Comparison of ENCODE assay signal across 8 cellular contexts in the genomic region with DNA sequence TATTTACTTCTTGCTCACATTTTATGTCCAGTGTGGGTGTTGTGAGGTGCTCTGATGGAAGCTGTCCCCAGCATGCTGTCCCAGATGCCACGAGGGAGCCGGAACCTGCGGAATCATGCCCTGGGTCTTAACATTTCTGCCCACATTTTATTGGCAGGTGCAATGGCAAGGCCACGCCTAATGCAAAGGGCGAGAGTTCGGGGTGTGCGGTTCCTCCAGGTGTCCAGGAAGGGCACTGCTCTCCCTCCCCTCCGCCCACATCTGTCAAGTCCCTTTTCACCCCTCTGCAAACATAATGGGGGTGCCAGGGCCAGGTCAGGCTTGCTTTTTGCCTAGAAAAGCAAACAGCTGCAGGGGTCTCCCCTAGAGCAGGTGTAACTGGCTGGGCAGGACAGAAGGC. TPM values are rescaled to one million over a fixed set of nuclear protein-coding genes. Genes with fewer than 3 reads are reported as not detected.
DNase-seq lines count a peak whose midpoint lies in the region; ATAC-seq and TF ChIP-seq lines count a peak whose summit lies in the region.

No MANE protein-coding gene starts in this region.

- WGBS in iPS DF 6.9 (ENCODE audit: insufficient coverage, insufficient read length) = no CpG with 5 or more reads among the region's 8 CpGs
- WGBS in spleen, 5 donors = 78 to 93% (median 83%) methylated on average over 4 to 8 of the region's 8 CpGs

- H3K36me3 Mint-ChIP-seq in T-helper 2 cell treated with Interferon-gamma antibody and Interleukin-4, amounts not matched to agents 5 μg/mL and 100 μg/mL, for 36 hours (ENCODE audit: low read depth) = peaks cover 68% of the 10 kb centered on the region

- H3K4me3 ChIP-seq in iPS DF 6.9 (ENCODE audit: low read length) = peak overlapping the region; percentile 60; the same call in 1 of the 2 replicates
- H3K4me3 ChIP-seq in spleen = peak overlapping the region in 4 of 8 donors; percentile 42 to 73 (median 53)

- H3K4me1 Mint-ChIP-seq in T-helper 2 cell treated with Interferon-gamma antibody and Interleukin-4, amounts not matched to agents 5 μg/mL and 100 μg/mL, for 36 hours (ENCODE audit: low read depth) = peaks cover 10% of the 10 kb centered on the region

- TF ChIP-seq POLR2A in spleen (IDR thresholded peaks at IDR 0.05) = no peak

- DNase-seq in T-helper 2 cell treated with Interferon-gamma antibody and Interleukin-4, amounts not matched to agents 5 μg/mL and 100 μg/mL, for 36 hours (ENCODE audit: low spot score) = no peak
- no peak for DNase-seq in T-helper 2 cell
- DNase-seq in iPS DF 6.9 (ENCODE audit: low read depth, low spot score) = no peak
- DNase-seq in spleen = no peak
- DNase-seq in COLO829 (ENCODE audit: low spot score) = no peak
- DNase-seq in C1 segment of cervical spinal cord (lab: John Stamatoyannopoulos, UW) = no peak

- H3K9me3 ChIP-seq in iPS DF 6.9 (ENCODE audit: control insufficient read depth, insufficient read depth, low read length) = no peaks in the 10 kb centered on the region
- H3K9me3 ChIP-seq in spleen = no peaks in the 10 kb centered on the region

- no peak for ATAC-seq in HG03025 (IDR thresholded peaks at IDR 0.05; ENCODE audit: low FRiP score, unreplicated experiment)

- no peak overlapping the region for H3K27ac Mint-ChIP-seq in T-helper 2 cell treated with Interferon-gamma antibody and Interleukin-4, amounts not matched to agents 5 μg/mL and 100 μg/mL, for 36 hours

- no peaks in the 10 kb centered on the region for H3K27me3 ChIP-seq in iPS DF 6.9 (ENCODE audit: control insufficient read depth, insufficient read depth, low read length)
- H3K27me3 ChIP-seq in spleen (replicated peaks in 1 of 7) = no peaks in the 10 kb centered on the region

- H3K27ac ChIP-seq in VCaP = peak overlapping the region; percentile 93
- no peak overlapping the region for H3K27ac ChIP-seq in iPS DF 6.9 (ENCODE audit: low read length)
- H3K27ac ChIP-seq in spleen = peak overlapping the region in 6 of 8 donors; percentile 63 to 85 (median 76)

- TF ChIP-seq CTCF in VCaP (conservative IDR thresholded peaks at IDR 0.05) = no peak
- TF ChIP-seq CTCF in spleen (IDR thresholded peaks at IDR 0.05 in 8 of 11, conservative IDR thresholded peaks at IDR 0.05 in 3 of 11) = no peak

- peaks cover 28% of the 10 kb centered on the region for H3K36me3 ChIP-seq in iPS DF 6.9 (ENCODE audit: control insufficient read depth, insufficient read depth, low read length)
- peaks cover 0 to 100% (median 89%) of the 10 kb centered on the region in 6 donors for H3K36me3 ChIP-seq in spleen

- H3K4me1 ChIP-seq in iPS DF 6.9 (ENCODE audit: control insufficient read depth, insufficient read depth, low read length) (peaks cover 6% of the 10 kb centered on the region; the same call in 1 of the 2 replicates), spleen (peaks cover 16 to 61% (median 27%) of the 10 kb centered on the region in 6 donors)

- H3K27me3 Mint-ChIP-seq in T-helper 2 cell treated with Interferon-gamma antibody and Interleukin-4, amounts not matched to agents 5 μg/mL and 100 μg/mL, for 36 hours (ENCODE audit: low read depth) = no peaks in the 10 kb centered on the region

- H3K4me3 Mint-ChIP-seq in T-helper 2 cell treated with Interferon-gamma antibody and Interleukin-4, amounts not matched to agents 5 μg/mL and 100 μg/mL, for 36 hours = peak overlapping the region; percentile 3

- no peaks in the 10 kb centered on the region for H3K9me3 Mint-ChIP-seq in T-helper 2 cell treated with Interferon-gamma antibody and Interleukin-4, amounts not matched to agents 5 μg/mL and 100 μg/mL, for 36 hours

- intact Hi-C loops in spleen (cut with DNase I; ENCODE audit: low total_unique reads) = no loop called here

RNA-seq across cellular contexts. Expression of a gene that starts 16.4 kb away (rescaled TPM):
- 10 to 100 TPM; 28.1 to 57.2 (median 52.8) TPM for total RNA-seq in spleen
- 100 to 1,000 TPM in 2 of 3 donors, 10 to 100 TPM in 1; 83.4 to 117 (median 108) TPM for polyA plus RNA-seq in spleen

RNA-seq across cellular contexts. Expression of a gene that starts 16.7 kb away (rescaled TPM):
- 10 to 100 TPM; 48.4 to 72.7 (median 65.7) TPM for total RNA-seq in spleen
- 100 to 1,000 TPM in 2 of 3 donors, 10 to 100 TPM in 1; 98.7 to 124 (median 112) TPM for polyA plus RNA-seq in spleen

RNA-seq across cellular contexts. Expression of a gene that starts 17.5 kb away (rescaled TPM):
- 100 to 1,000 TPM; 302 to 758 (median 363) TPM for total RNA-seq in spleen
- 100 to 1,000 TPM; 348 to 537 (median 472) TPM for polyA plus RNA-seq in spleen

RNA-seq across cellular contexts. Expression of a gene that starts 46.6 kb away (rescaled TPM):
- total RNA-seq in spleen = 10 to 100 TPM in 1 of 7 donors, 1 to 10 TPM in 6; 4.0 to 17.5 (median 7.5) TPM
- 1 to 10 TPM; 2.1 to 4.4 (median 3.2) TPM for polyA plus RNA-seq in spleen

RNA-seq across cellular contexts. Expression of a gene that starts 46.7 kb away (rescaled TPM):
- total RNA-seq in spleen = 10 to 100 TPM; 29.9 to 40.3 (median 35.1) TPM
- polyA plus RNA-seq in spleen = 10 to 100 TPM; 28.7 to 49.6 (median 46.7) TPM
